Comparison of ENCODE assay signal across 11 cellular contexts in the genomic region with DNA sequence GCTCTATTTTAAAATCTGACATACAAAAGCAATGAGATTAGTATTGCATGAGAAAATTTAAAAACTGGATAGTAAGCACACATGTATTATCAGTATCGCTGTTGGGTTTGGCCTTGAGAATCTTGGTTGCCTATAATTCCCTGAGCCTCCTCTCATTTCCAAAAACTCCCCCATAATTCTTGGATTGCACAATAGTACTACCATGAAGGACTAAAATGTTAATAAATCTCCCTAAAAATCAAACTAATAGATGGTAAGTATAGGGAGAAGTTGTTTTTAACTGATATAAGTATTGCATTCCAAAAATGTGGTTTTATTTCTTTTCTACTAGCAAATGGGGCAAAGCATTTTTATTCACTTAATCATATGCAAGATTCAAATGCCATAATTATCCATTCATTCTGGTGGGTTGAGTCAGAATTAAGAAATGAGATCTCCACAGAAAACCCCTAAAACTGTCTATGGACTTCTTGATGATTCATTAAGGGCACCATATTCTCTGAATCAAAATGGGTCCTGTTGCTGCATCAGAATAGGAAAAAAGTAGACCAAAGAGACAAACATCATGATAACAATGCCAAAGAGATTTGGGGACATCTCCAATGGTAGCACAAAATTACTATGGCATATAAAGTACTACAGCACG. TPM values are rescaled to one million over a fixed set of nuclear protein-coding genes. Genes with fewer than 3 reads are reported as not detected.
A peak's percentile ranks its signal among the peaks of the same experiment; 100 is the strongest.
DNase-seq lines count a peak whose midpoint lies in the region; ATAC-seq and TF ChIP-seq lines count a peak whose summit lies in the region.
"Had no signal": no experiment of that assay in that cellular context is flagged by ENCODE, and none has a peak within 500 bp of the region (broad histone marks: within the 10 kb centered on the region; RNA-seq: fewer than 3 reads in every experiment).

No MANE protein-coding gene starts in this region.

- H3K27me3 ChIP-seq in gastroesophageal sphincter: no peaks in the 10 kb centered on the region

- no peak overlapping the region for H3K27ac ChIP-seq in gastroesophageal sphincter
- H3K27ac ChIP-seq: prostate gland had no signal

- H3K4me3 ChIP-seq in epithelial cell of esophagus (ENCODE audit: low read length): no peak overlapping the region
- H3K4me3 ChIP-seq in gastroesophageal sphincter: no peak overlapping the region
- H3K4me3 ChIP-seq: A549, prostate gland had no signal

- no peak overlapping the region for H3K4me3 Mint-ChIP-seq in T-helper 1 cell treated with Interleukin-12 subunit alpha and Interleukin-12 subunit beta and Interleukin-4 antibody, amounts not matched to agents 30 μg/mL and 1 μg/mL, for 36 hours
- no peak overlapping the region for H3K4me3 Mint-ChIP-seq in T-helper 17 cell

- no peak for TF ChIP-seq POLR2A in gastroesophageal sphincter (IDR thresholded peaks at IDR 0.05)

- no peaks in the 10 kb centered on the region for H3K9me3 Mint-ChIP-seq in T-helper 1 cell treated with Interleukin-12 subunit alpha and Interleukin-12 subunit beta and Interleukin-4 antibody, amounts not matched to agents 30 μg/mL and 1 μg/mL, for 36 hours

- H3K4me1 Mint-ChIP-seq in T-helper 1 cell treated with Interleukin-12 subunit alpha and Interleukin-12 subunit beta and Interleukin-4 antibody, amounts not matched to agents 30 μg/mL and 1 μg/mL, for 36 hours (ENCODE audit: low read depth): peaks cover 30% of the 10 kb centered on the region
- peaks cover 15% of the 10 kb centered on the region for H3K4me1 Mint-ChIP-seq in T-helper 17 cell

- 88 to 90% methylated on average over 1 to 2 of the region's 2 CpGs for WGBS in gastroesophageal sphincter (ENCODE audit: low coverage in 1 of 2), 2 donors

- no peak for TF ChIP-seq EP300 in gastroesophageal sphincter (IDR thresholded peaks at IDR 0.05)

- in situ Hi-C loops in KBM-7 (cut with MboI; ENCODE audit: low pct_unique_long_range_greater_than_20kb, low sequenced_read_pairs): no loop called here

- no peaks in the 10 kb centered on the region for H3K27me3 Mint-ChIP-seq in T-helper 1 cell treated with Interleukin-12 subunit alpha and Interleukin-12 subunit beta and Interleukin-4 antibody, amounts not matched to agents 30 μg/mL and 1 μg/mL, for 36 hours (ENCODE audit: low read depth)
- no peaks in the 10 kb centered on the region for H3K27me3 Mint-ChIP-seq in T-helper 17 cell

- no peaks in the 10 kb centered on the region for H3K36me3 ChIP-seq in gastroesophageal sphincter
- H3K36me3 ChIP-seq: prostate gland had no signal

- peak overlapping the region; percentile 53 for H3K27ac Mint-ChIP-seq in T-helper 1 cell treated with Interleukin-12 subunit alpha and Interleukin-12 subunit beta and Interleukin-4 antibody, amounts not matched to agents 30 μg/mL and 1 μg/mL, for 36 hours
- peak overlapping the region; percentile 39 for H3K27ac Mint-ChIP-seq in T-helper 17 cell

- H3K36me3 Mint-ChIP-seq in T-helper 1 cell treated with Interleukin-12 subunit alpha and Interleukin-12 subunit beta and Interleukin-4 antibody, amounts not matched to agents 30 μg/mL and 1 μg/mL, for 36 hours (ENCODE audit: low read depth): peaks cover 30% of the 10 kb centered on the region
- no peaks in the 10 kb centered on the region for H3K36me3 Mint-ChIP-seq in T-helper 17 cell (ENCODE audit: low read depth)

- H3K9me3 ChIP-seq in T-helper 17 cell (ENCODE audit: control insufficient read depth, low read length, poor library complexity, severe bottlenecking) (no peaks in the 10 kb centered on the region), gastroesophageal sphincter (no peaks in the 10 kb centered on the region)
- H3K9me3 ChIP-seq: A549, prostate gland had no signal

- peaks cover 0 to 13% (median 8%) of the 10 kb centered on the region in 3 donors for H3K4me1 ChIP-seq in gastroesophageal sphincter
- H3K4me1 ChIP-seq: prostate gland had no signal

- no peak for ATAC-seq in T-helper 17 cell
- peak; percentile 66 for ATAC-seq in stimulated activated naive CD8-positive, alpha-beta T cell treated with anti-CD3 and anti-CD28 coated beads, Interleukin-15, Interleukin-2, amounts not matched to agents 100 U/mL and 50 U/mL, for 24 hours
- no peak for ATAC-seq in gastroesophageal sphincter
- ATAC-seq in HG03469 (IDR thresholded peaks at IDR 0.05; ENCODE audit: unreplicated experiment): no peak
- ATAC-seq: A549 had no signal

- DNase-seq in T-helper 1 cell (no peak), T-helper 17 cell (no peak), epithelial cell of esophagus (ENCODE audit: low read depth) (peak; percentile 24), KBM-7 (no peak)
- DNase-seq in stimulated activated naive CD8-positive, alpha-beta T cell treated with anti-CD3 and anti-CD28 coated beads, Interleukin-15, Interleukin-2, amounts not matched to agents 100 U/mL and 50 U/mL, for 24 hours: no peak
- DNase-seq: NCI-H345 had no signal

- TF ChIP-seq CTCF in epithelial cell of esophagus (IDR thresholded peaks at IDR 0.05; ENCODE audit: insufficient read depth, low read depth, low read length, missing control alignments): no peak
- no peak for TF ChIP-seq CTCF in gastroesophageal sphincter (IDR thresholded peaks at IDR 0.05)

RNA-seq across cellular contexts. Expression of a gene that starts 10.3 kb away (rescaled TPM):
- total RNA-seq in T-helper 17 cell: 1,000 to 10,000 TPM; 1,558 to 2,042 TPM
- 1,000 to 10,000 TPM; 1,560 to 2,767 (median 2,026) TPM for total RNA-seq in gastroesophageal sphincter

RNA-seq across cellular contexts. Expression of a gene that starts 16.3 kb away (rescaled TPM):
- total RNA-seq in T-helper 17 cell (10 to 100 TPM; 10.6 to 15.6 TPM), gastroesophageal sphincter (1 to 10 TPM; 4.5 to 6.4 (median 5.3) TPM)
